ENCODE assay signal across 15 cellular contexts in genomic region chrX:17047224-17047623, GRCh38.
"Had no signal": no experiment of that assay in that cellular context is flagged by ENCODE, and none has a peak within 500 bp of the region (broad histone marks: within the 10 kb centered on the region; RNA-seq: fewer than 3 reads in every experiment).

No MANE protein-coding gene starts in this region.

- H3K27me3 Mint-ChIP-seq: dendritic cell treated with granulocyte-macrophage colony-stimulating factor and Interleukin-4, amounts not matched to agents 40 ng/mL and 50 ng/mL, for 4 days; naive B cell had no signal

- H3K4me2 ChIP-seq: neural progenitor cell had no signal

- H3K4me1 ChIP-seq: colonic mucosa, gastrocnemius medialis, lower lobe of right lung, neural progenitor cell, psoas muscle, testis, tibial artery had no signal

- H3K27ac Mint-ChIP-seq: dendritic cell treated with granulocyte-macrophage colony-stimulating factor and Interleukin-4, amounts not matched to agents 40 ng/mL and 50 ng/mL, for 4 days; endodermal cell; natural killer cell treated with Interleukin-12 subunit alpha and Interleukin-12 subunit beta and Interleukin-15 and Interleukin-18, amount 100 ng/mL, for 72 hours; neural progenitor cell; stimulated activated effector memory CD8-positive, alpha-beta T cell treated with anti-CD3 and anti-CD28 coated beads, Interleukin-12 subunit alpha, Interleukin-12 subunit beta, amount 100 ng/mL, for 72 hours; type B pancreatic cell had no signal

- H3K27me3 ChIP-seq: colonic mucosa, gastrocnemius medialis, neural progenitor cell, sigmoid colon, testis, tibial artery had no signal

- H3K4me3 ChIP-seq: colonic mucosa, gastrocnemius medialis, lower lobe of right lung, neural progenitor cell, psoas muscle, sigmoid colon, testis, tibial artery had no signal

- DNase-seq: lower lobe of right lung had no signal

- H3K36me3 Mint-ChIP-seq: naive B cell; natural killer cell treated with Interleukin-12 subunit alpha and Interleukin-12 subunit beta and Interleukin-15 and Interleukin-18, amount 100 ng/mL, for 72 hours; neural progenitor cell; stimulated activated effector memory CD8-positive, alpha-beta T cell treated with anti-CD3 and anti-CD28 coated beads, Interleukin-12 subunit alpha, Interleukin-12 subunit beta, amount 100 ng/mL, for 72 hours; type B pancreatic cell had no signal

- H3K9me3 Mint-ChIP-seq: dendritic cell treated with granulocyte-macrophage colony-stimulating factor and Interleukin-4, amounts not matched to agents 40 ng/mL and 50 ng/mL, for 4 days; endodermal cell; natural killer cell treated with Interleukin-12 subunit alpha and Interleukin-12 subunit beta and Interleukin-15 and Interleukin-18, amount 100 ng/mL, for 72 hours; neural progenitor cell; stimulated activated effector memory CD8-positive, alpha-beta T cell treated with anti-CD3 and anti-CD28 coated beads, Interleukin-12 subunit alpha, Interleukin-12 subunit beta, amount 100 ng/mL, for 72 hours; type B pancreatic cell had no signal

- H3K9me3 ChIP-seq: colonic mucosa, gastrocnemius medialis, lower lobe of right lung, psoas muscle, sigmoid colon, testis, tibial artery had no signal

- H3K4me3 Mint-ChIP-seq: dendritic cell treated with granulocyte-macrophage colony-stimulating factor and Interleukin-4, amounts not matched to agents 40 ng/mL and 50 ng/mL, for 4 days; endodermal cell; natural killer cell treated with Interleukin-12 subunit alpha and Interleukin-12 subunit beta and Interleukin-15 and Interleukin-18, amount 100 ng/mL, for 72 hours; neural progenitor cell; stimulated activated effector memory CD8-positive, alpha-beta T cell treated with anti-CD3 and anti-CD28 coated beads, Interleukin-12 subunit alpha, Interleukin-12 subunit beta, amount 100 ng/mL, for 72 hours; type B pancreatic cell had no signal

- H3K27ac ChIP-seq: colonic mucosa, epithelial cell of prostate, gastrocnemius medialis, lower lobe of right lung, neural progenitor cell, psoas muscle, sigmoid colon, testis, tibial artery had no signal

- H2AFZ ChIP-seq: neural progenitor cell had no signal

- H3K9ac ChIP-seq: neural progenitor cell had no signal

- H3K4me1 Mint-ChIP-seq: endodermal cell; neural progenitor cell; stimulated activated effector memory CD8-positive, alpha-beta T cell treated with anti-CD3 and anti-CD28 coated beads, Interleukin-12 subunit alpha, Interleukin-12 subunit beta, amount 100 ng/mL, for 72 hours had no signal

- H3K36me3 ChIP-seq: colonic mucosa, gastrocnemius medialis, neural progenitor cell, sigmoid colon, tibial artery had no signal
